Comparison of ENCODE assay signal across 9 cellular contexts in the genomic region with DNA sequence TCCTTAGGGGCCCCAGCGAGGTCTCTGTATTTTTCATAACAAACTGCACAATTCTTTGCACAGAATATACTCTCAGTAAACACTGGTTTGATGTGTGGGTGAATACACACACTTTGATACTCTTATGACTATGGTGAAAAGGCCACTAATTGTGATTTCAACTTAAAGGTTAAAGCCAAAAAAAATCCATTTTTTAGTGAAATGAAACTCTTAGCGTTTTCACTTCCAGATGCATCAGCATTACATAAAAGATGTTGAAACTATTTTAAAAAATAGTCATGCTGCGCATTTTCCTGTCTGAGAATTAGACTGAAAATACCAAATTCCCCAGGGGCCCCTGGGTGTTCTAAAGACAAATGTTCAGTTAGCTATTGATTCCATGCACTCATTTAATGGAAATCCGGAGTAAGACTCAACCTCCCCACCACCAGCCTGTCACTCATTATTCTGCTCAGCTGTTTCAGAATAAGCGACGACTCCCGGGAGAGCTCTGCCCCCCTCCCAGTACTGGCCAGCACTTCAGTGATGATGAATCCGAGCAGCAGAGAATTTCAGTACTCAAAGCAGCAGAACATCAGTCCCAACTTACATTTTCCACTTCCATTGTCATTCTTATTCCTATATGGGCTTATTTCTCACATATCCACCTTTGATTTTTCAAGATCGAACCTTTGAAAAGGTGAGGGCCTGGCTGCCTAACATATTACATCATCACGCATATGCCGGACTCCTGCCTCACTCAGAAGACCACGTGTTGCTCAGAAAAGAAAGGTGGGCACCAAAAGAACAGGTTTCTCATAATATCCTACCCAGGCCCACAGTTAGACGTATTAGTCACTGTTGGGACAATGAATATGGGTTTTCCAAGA.
DNase-seq lines count a peak whose midpoint lies in the region; ATAC-seq, FAIRE-seq and TF ChIP-seq lines count a peak whose summit lies in the region.
"Had no signal": no experiment of that assay in that cellular context is flagged by ENCODE, and none has a peak within 500 bp of the region (broad histone marks: within the 10 kb centered on the region; RNA-seq: fewer than 3 reads in every experiment).

No MANE protein-coding gene starts in this region.

- no TSS peak for BruUV-seq in MCF 10A (replicated peaks; lab: Mats Ljungman, UMichigan)

- H3K4me3 ChIP-seq in BLaER1 treated with 17β-estradiol and CSF1 and Interleukin-3, amounts not matched to agents 10 nM and 100 nM, result peak overlapping the region; percentile 20 to 47 (median 35); a peak in 15 of 20 replicates
- no peak overlapping the region for H3K4me3 ChIP-seq in small intestine (ENCODE audit: low read depth in 1 of 2, low read length in 2 of 2)

- POLR2A ChIA-PET in MCF 10A (lab: Yijun Ruan, JAX), result no interaction called here

- no peak overlapping the region for H3K4me3 Mint-ChIP-seq in activated naive CD4-positive, alpha-beta T cell treated with anti-CD3 and anti-CD28 coated beads, Interleukin-2, amount 50 U/mL, for 24 hours
- H3K4me3 Mint-ChIP-seq in MCF 10A (ENCODE audit: unreplicated experiment), result no peak overlapping the region

- H4K20me1 ChIP-seq in BLaER1 treated with 17β-estradiol and CSF1 and Interleukin-3, amounts not matched to agents 10 nM and 100 nM, result peaks cover 0 to 19% (median 2%) of the 10 kb centered on the region in 11 experiments; a peak in 7 of 22 replicates

- CTCF ChIA-PET in MCF 10A (lab: Yijun Ruan, JAX), result interaction anchor here (0.6 to 1.0 kb wide), 3 partner anchors 8 to 218 kb away, joined by 3 read pairs; no protein-coding TSS in a partner anchor

- H3K9me3 Mint-ChIP-seq in activated naive CD4-positive, alpha-beta T cell treated with anti-CD3 and anti-CD28 coated beads, Interleukin-2, amount 50 U/mL, for 24 hours, result no peaks in the 10 kb centered on the region
- no peaks in the 10 kb centered on the region for H3K9me3 Mint-ChIP-seq in MCF 10A (ENCODE audit: unreplicated experiment)

- intact Hi-C loops in MCF 10A (cut with micrococcal nuclease), result no loop called here

- H3K4me2 ChIP-seq in BLaER1 treated with 17β-estradiol and CSF1 and Interleukin-3, amounts not matched to agents 10 nM and 100 nM, result peak overlapping the region; percentile 78 to 91 (median 85)

- peak; percentile 35 for DNase-seq in GM19238 (ENCODE audit: insufficient read length, low spot score)
- no peak for DNase-seq in putamen (ENCODE audit: low spot score)
- no peak for DNase-seq in NCI-H2227 treated with DMSO at 0.1 percent for 48 hours (lab: John Stamatoyannopoulos, UW)
- DNase-seq in MCF 10A (ENCODE audit: unreplicated experiment), result no peak
- no peak for DNase-seq in small intestine

- peak overlapping the region; percentile 35 to 73 (median 62); a peak in 20 of 22 replicates for H3K9ac ChIP-seq in BLaER1 treated with 17β-estradiol and CSF1 and Interleukin-3, amounts not matched to agents 10 nM and 100 nM

- H3K36me3 ChIP-seq in BLaER1 treated with 17β-estradiol and CSF1 and Interleukin-3, amounts not matched to agents 10 nM and 100 nM, result peaks cover 0 to 13% (median 0%) of the 10 kb centered on the region in 11 experiments; a peak in 1 of 22 replicates
- H3K36me3 ChIP-seq in small intestine (ENCODE audit: control insufficient read depth in 2 of 2, insufficient read depth in 2 of 2, low read length in 2 of 2), result no peaks in the 10 kb centered on the region

- H3K27me3 Mint-ChIP-seq in activated naive CD4-positive, alpha-beta T cell treated with anti-CD3 and anti-CD28 coated beads, Interleukin-2, amount 50 U/mL, for 24 hours, result no peaks in the 10 kb centered on the region
- no peaks in the 10 kb centered on the region for H3K27me3 Mint-ChIP-seq in MCF 10A (ENCODE audit: insufficient read depth, unreplicated experiment)

- peaks cover 52 to 71% (median 62%) of the 10 kb centered on the region in 10 experiments for H3K4me1 ChIP-seq in BLaER1 treated with 17β-estradiol and CSF1 and Interleukin-3, amounts not matched to agents 10 nM and 100 nM
- no peaks in the 10 kb centered on the region for H3K4me1 ChIP-seq in small intestine (ENCODE audit: control insufficient read depth in 2 of 2, insufficient read depth in 1 of 2, low read depth in 1 of 2, low read length in 1 of 2)

- H3K36me3 Mint-ChIP-seq in activated naive CD4-positive, alpha-beta T cell treated with anti-CD3 and anti-CD28 coated beads, Interleukin-2, amount 50 U/mL, for 24 hours, result peaks cover 7% of the 10 kb centered on the region
- H3K36me3 Mint-ChIP-seq in MCF 10A (ENCODE audit: insufficient read depth, unreplicated experiment), result no peaks in the 10 kb centered on the region

- H3K27ac Mint-ChIP-seq in activated naive CD4-positive, alpha-beta T cell treated with anti-CD3 and anti-CD28 coated beads, Interleukin-2, amount 50 U/mL, for 24 hours, result peak overlapping the region; percentile 89
- H3K27ac Mint-ChIP-seq in MCF 10A (ENCODE audit: low read depth, unreplicated experiment), result no peak overlapping the region

- no peak for TF ChIP-seq CTCF in MCF 10A (IDR thresholded peaks at IDR 0.05; ENCODE audit: unreplicated experiment)

- ATAC-seq in HG03045 (IDR thresholded peaks at IDR 0.05; ENCODE audit: unreplicated experiment), result peak; percentile 73

- H3K27me3 ChIP-seq in BLaER1 treated with 17β-estradiol and CSF1 and Interleukin-3, amounts not matched to agents 10 nM and 100 nM, result peaks cover 0 to 8% (median 0%) of the 10 kb centered on the region in 11 experiments; a peak in 4 of 22 replicates
- no peaks in the 10 kb centered on the region for H3K27me3 ChIP-seq in small intestine (ENCODE audit: control insufficient read depth in 2 of 2, insufficient read depth in 2 of 2, low read length in 2 of 2)

- peaks cover 0 to 8% (median 4%) of the 10 kb centered on the region in 11 experiments; a peak in 2 of 22 replicates for H3K9me3 ChIP-seq in BLaER1 treated with 17β-estradiol and CSF1 and Interleukin-3, amounts not matched to agents 10 nM and 100 nM (replicated peaks in 1 of 11)
- H3K9me3 ChIP-seq in small intestine (ENCODE audit: control insufficient read depth, low read depth), result no peaks in the 10 kb centered on the region

- FAIRE-seq in small intestine (lab: Jason Lieb, UNC), result no peak
- FAIRE-seq: islet of Langerhans had no signal

- 78 to 87% (median 85%) methylated on average over 13 of the region's 13 CpGs for WGBS in small intestine, 3 donors

- H3K27ac ChIP-seq in BLaER1 treated with 17β-estradiol and CSF1 and Interleukin-3, amounts not matched to agents 10 nM and 100 nM, result peak overlapping the region; percentile 54 to 89 (median 74)
- no peak overlapping the region for H3K27ac ChIP-seq in small intestine (ENCODE audit: low read depth in 1 of 2, low read length in 1 of 2)

- H3K4me1 Mint-ChIP-seq in activated naive CD4-positive, alpha-beta T cell treated with anti-CD3 and anti-CD28 coated beads, Interleukin-2, amount 50 U/mL, for 24 hours, result peaks cover 12% of the 10 kb centered on the region
- H3K4me1 Mint-ChIP-seq in MCF 10A (ENCODE audit: insufficient read depth, unreplicated experiment), result no peaks in the 10 kb centered on the region

Comparison
In these comparisons a context has a peak if more than half of its experiments do, and no peak if none do; other contexts are left out.
1. H3K27ac ChIP-seq: peak in BLaER1 treated with 17β-estradiol and CSF1 and Interleukin-3, amounts not matched to agents 10 nM and 100 nM (11 of 11); none in small intestine (0 of 2).
2. H3K4me3 ChIP-seq: peak in BLaER1 treated with 17β-estradiol and CSF1 and Interleukin-3, amounts not matched to agents 10 nM and 100 nM (10 of 10); none in small intestine (0 of 2).